ENCODE assay signal across 11 cellular contexts in genomic region chr17:40612510-40613244, GRCh38. TPM values are rescaled to one million over a fixed set of nuclear protein-coding genes. Genes with fewer than 3 reads are reported as not detected.
DNase-seq lines count a peak whose midpoint lies in the region; ATAC-seq and TF ChIP-seq lines count a peak whose summit lies in the region.
"Had no signal": no experiment of that assay in that cellular context is flagged by ENCODE, and none has a peak within 500 bp of the region (broad histone marks: within the 10 kb centered on the region; RNA-seq: fewer than 3 reads in every experiment).

No MANE protein-coding gene starts in this region.

- no peak overlapping the region for H3K4ac ChIP-seq in trophoblast cell (ENCODE audit: low read depth, low read length)

- no peaks in the 10 kb centered on the region for H3K9me3 ChIP-seq in trophoblast cell (ENCODE audit: insufficient read depth, low read depth, low read length)
- H3K9me3 ChIP-seq: transverse colon had no signal

- H3K9me3 Mint-ChIP-seq in activated CD4-positive, alpha-beta T cell treated with anti-CD3 and anti-CD28 coated beads, Interleukin-2, amount 10 ng/mL, durations not matched to agents 7 days and 5 days = peaks cover 3% of the 10 kb centered on the region

- no peak overlapping the region for H3K14ac ChIP-seq in trophoblast cell (ENCODE audit: low read length)

- TF ChIP-seq CTCF in brain microvascular endothelial cell (IDR thresholded peaks at IDR 0.05; ENCODE audit: low read depth, low read length, missing control alignments) = no peak

- H3K79me2 ChIP-seq in trophoblast cell (ENCODE audit: control insufficient read depth, insufficient read depth, low read length, poor library complexity) = peaks cover 3% of the 10 kb centered on the region

- WGBS in trophoblast cell (ENCODE audit: extremely low coverage, insufficient coverage, insufficient read length) = no CpG with 5 or more reads among the region's 11 CpGs

- H2BK120ac ChIP-seq in trophoblast cell (ENCODE audit: insufficient read depth, low read length, poor library complexity) = no peak overlapping the region

- H3K27me3 ChIP-seq in trophoblast cell (ENCODE audit: insufficient read depth, low read length) = no peaks in the 10 kb centered on the region
- H3K27me3 ChIP-seq in brain microvascular endothelial cell (replicated peaks) = peaks cover 8% of the 10 kb centered on the region
- H3K27me3 ChIP-seq: transverse colon had no signal

- no peaks in the 10 kb centered on the region for H3K27me3 Mint-ChIP-seq in activated CD4-positive, alpha-beta T cell treated with anti-CD3 and anti-CD28 coated beads, Interleukin-2, amount 10 ng/mL, durations not matched to agents 7 days and 5 days

- H3K4me1 Mint-ChIP-seq in activated CD4-positive, alpha-beta T cell treated with anti-CD3 and anti-CD28 coated beads, Interleukin-2, amount 10 ng/mL, durations not matched to agents 7 days and 5 days = peaks cover 97% of the 10 kb centered on the region

- H3K4me3 Mint-ChIP-seq in activated CD4-positive, alpha-beta T cell treated with anti-CD3 and anti-CD28 coated beads, Interleukin-2, amount 10 ng/mL, durations not matched to agents 7 days and 5 days = peak overlapping the region; percentile 68

- H3K27ac Mint-ChIP-seq in activated CD4-positive, alpha-beta T cell treated with anti-CD3 and anti-CD28 coated beads, Interleukin-2, amount 10 ng/mL, durations not matched to agents 7 days and 5 days = peak overlapping the region; percentile 96

- H3K4me3 ChIP-seq in trophoblast cell (ENCODE audit: low read depth, low read length) (no peak overlapping the region), brain microvascular endothelial cell (ENCODE audit: low read depth, low read length) (no peak overlapping the region)
- H3K4me3 ChIP-seq: skin epidermis, transverse colon had no signal

- H3K4me2 ChIP-seq in trophoblast cell (ENCODE audit: low read length) = no peak overlapping the region

- no peak for ATAC-seq in GM21529 (IDR thresholded peaks at IDR 0.05; ENCODE audit: unreplicated experiment)
- ATAC-seq in GM18517 (IDR thresholded peaks at IDR 0.05; ENCODE audit: unreplicated experiment) = no peak

- H3K18ac ChIP-seq in trophoblast cell (ENCODE audit: low read length) = no peak overlapping the region

- peak overlapping the region; percentile 71 for H2BK12ac ChIP-seq in trophoblast cell (ENCODE audit: low read length)

- no peak overlapping the region for H2BK5ac ChIP-seq in trophoblast cell (ENCODE audit: low read depth, low read length, poor library complexity)

- H3K36me3 ChIP-seq in trophoblast cell (ENCODE audit: control insufficient read depth in 1 of 2, insufficient read depth in 2 of 2, low read length in 2 of 2) = no peaks in the 10 kb centered on the region
- no peaks in the 10 kb centered on the region for H3K36me3 ChIP-seq in brain microvascular endothelial cell (replicated peaks)
- H3K36me3 ChIP-seq: transverse colon had no signal

- H3K79me1 ChIP-seq in trophoblast cell (ENCODE audit: low read length) = peaks cover 19% of the 10 kb centered on the region

- no peak overlapping the region for H4K8ac ChIP-seq in trophoblast cell (ENCODE audit: low read depth, low read length)

- H3K23ac ChIP-seq in trophoblast cell (ENCODE audit: low read length) = no peak overlapping the region

- in situ Hi-C loops in brain microvascular endothelial cell (cut with HindIII; ENCODE audit: low pct_ligation_motif_present, low sequenced_read_pairs) = no loop called here

- no peak overlapping the region for H3K9ac ChIP-seq in trophoblast cell (ENCODE audit: low read length)

- H2AK5ac ChIP-seq in trophoblast cell (ENCODE audit: low read length) = no peak overlapping the region

- H3K27ac ChIP-seq in trophoblast cell (ENCODE audit: low read depth, low read length) = no peak overlapping the region
- H3K27ac ChIP-seq in brain microvascular endothelial cell = no peak overlapping the region
- H3K27ac ChIP-seq: transverse colon had no signal

- POLR2A ChIA-PET in activated CD4-positive, alpha-beta T cell treated with anti-CD3 and anti-CD28 coated beads, Interleukin-2, amount 10 ng/mL, durations not matched to agents 7 days and 5 days (lab: Charles Lee) = interaction anchor here (1.2 kb wide), 1 partner anchor 50 kb away, joined by 5 read pairs; no protein-coding TSS in a partner anchor

- no peak overlapping the region for H2AFZ ChIP-seq in trophoblast cell (ENCODE audit: insufficient read depth, low read length, poor library complexity)

- H3K36me3 Mint-ChIP-seq in activated CD4-positive, alpha-beta T cell treated with anti-CD3 and anti-CD28 coated beads, Interleukin-2, amount 10 ng/mL, durations not matched to agents 7 days and 5 days (ENCODE audit: low read depth) = peaks cover 2% of the 10 kb centered on the region

- H3K4me1 ChIP-seq in trophoblast cell (ENCODE audit: control insufficient read depth in 1 of 2, insufficient read depth in 2 of 2, low read length in 2 of 2) = peaks cover 12 to 17% of the 10 kb centered on the region in 2 experiments

- peak; percentile 16 for DNase-seq in DMS53 treated with DMSO at 0.1 percent for 48 hours (lab: John Stamatoyannopoulos, UW; ENCODE audit: unreplicated experiment)
- peak; percentile 57 for DNase-seq in activated CD4-positive, alpha-beta T cell treated with anti-CD3 and anti-CD28 coated beads, Interleukin-2, amount 10 ng/mL, durations not matched to agents 7 days and 5 days
- DNase-seq in amygdala (lab: John Stamatoyannopoulos, UW) = peak in 35 of 56 donors; percentile 7 to 82 (median 45)
- no peak for DNase-seq in trophoblast cell
- DNase-seq in brain microvascular endothelial cell = no peak
- DNase-seq in NCI-H187 treated with DMSO at 0.1 percent for 48 hours (lab: John Stamatoyannopoulos, UW) = no peak
- DNase-seq: NCI-H1436, transverse colon had no signal

- no peak overlapping the region for H4K12ac ChIP-seq in trophoblast cell (ENCODE audit: low read depth, low read length)

- H4K91ac ChIP-seq in trophoblast cell (ENCODE audit: low read depth, low read length) = no peak overlapping the region

- CTCF ChIA-PET in activated CD4-positive, alpha-beta T cell treated with anti-CD3 and anti-CD28 coated beads, Interleukin-2, amount 10 ng/mL, durations not matched to agents 7 days and 5 days (lab: Charles Lee) = interaction anchor here (2.0 kb wide), 2 partner anchors 12 to 51 kb away, joined by 8 read pairs; no protein-coding TSS in a partner anchor

RNA-seq across cellular contexts. Expression of gene SMARCE1, which starts 34.9 kb away (rescaled TPM):
- 100 to 1,000 TPM; 110 to 117 TPM for total RNA-seq in activated CD4-positive, alpha-beta T cell treated with anti-CD3 and anti-CD28 coated beads, Interleukin-2, amount 10 ng/mL, durations not matched to agents 7 days and 5 days
- 112 and 118 TPM in 2 replicates for polyA plus RNA-seq in trophoblast cell (2013)

RNA-seq across cellular contexts. Expression of gene CCR7, which starts 47.4 kb away (rescaled TPM):
- total RNA-seq in activated CD4-positive, alpha-beta T cell treated with anti-CD3 and anti-CD28 coated beads, Interleukin-2, amount 10 ng/mL, durations not matched to agents 7 days and 5 days = 100 to 1,000 TPM; 281 to 323 TPM
- polyA plus RNA-seq in trophoblast cell (2013) = 217 and 236 TPM in 2 replicates

RNA-seq across cellular contexts. Expression of gene KRT222, which starts 52.3 kb away (rescaled TPM):
- not detected for total RNA-seq in activated CD4-positive, alpha-beta T cell treated with anti-CD3 and anti-CD28 coated beads, Interleukin-2, amount 10 ng/mL, durations not matched to agents 7 days and 5 days
- polyA plus RNA-seq in trophoblast cell (2013) = 0.08 and 0.10 TPM in 2 replicates

Comparison
In these comparisons a context has a peak if more than half of its experiments do, and no peak if none do; other contexts are left out.
1. DNase-seq: peak in DMS53 treated with DMSO at 0.1 percent for 48 hours (single experiment), activated CD4-positive, alpha-beta T cell treated with anti-CD3 and anti-CD28 coated beads, Interleukin-2, amount 10 ng/mL, durations not matched to agents 7 days and 5 days (single experiment) and amygdala (35 of 56); none in trophoblast cell (0 of 2), brain microvascular endothelial cell (single experiment) and NCI-H187 treated with DMSO at 0.1 percent for 48 hours (single experiment).